ENCODE assay signal across 6 cellular contexts in genomic region chr9:85863875-85864274, GRCh38.
"Had no signal": no experiment of that assay in that cellular context is flagged by ENCODE, and none has a peak within 500 bp of the region (broad histone marks: within the 10 kb centered on the region; RNA-seq: fewer than 3 reads in every experiment).

No MANE protein-coding gene starts in this region.

- H3K4me3 Mint-ChIP-seq: H9 had no signal

- ATAC-seq: K562 had no signal

- H3K27ac Mint-ChIP-seq: H9 had no signal

- DNase-seq: GOT3, H9, HCEC 1CT, IMR-90, KG1 had no signal

- H3K4me3 ChIP-seq: K562 had no signal
